In the genomic region with DNA sequence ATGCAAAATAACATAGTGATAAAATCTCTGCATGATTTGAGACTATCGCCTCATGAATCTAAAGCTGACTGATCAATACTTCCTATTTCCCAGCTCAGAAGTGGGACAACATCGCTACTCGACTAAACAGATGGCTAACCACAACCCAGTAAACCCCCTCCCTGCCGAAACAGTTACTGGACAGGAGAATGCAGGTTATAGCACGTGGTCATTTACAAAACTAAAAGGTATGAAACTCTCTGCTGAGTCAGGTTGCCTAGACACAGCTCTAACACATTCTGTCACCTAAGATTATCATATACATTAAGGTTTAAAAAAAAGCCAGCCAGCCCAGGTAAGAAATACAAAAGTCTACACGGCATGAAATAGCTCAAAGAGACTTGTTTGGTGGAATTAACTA, we compare ENCODE assay signal across 22 cellular contexts.
DNase-seq lines count a peak whose midpoint lies in the region; ATAC-seq and TF ChIP-seq lines count a peak whose summit lies in the region.
"Had no signal": no experiment of that assay in that cellular context is flagged by ENCODE, and none has a peak within 500 bp of the region (broad histone marks: within the 10 kb centered on the region; RNA-seq: fewer than 3 reads in every experiment).

No MANE protein-coding gene starts in this region.

- CTCF ChIA-PET in WTC11 (lab: Charles Lee): interaction anchor here (0.9 to 1.6 kb wide), 2 partner anchors 9 to 48 kb away, joined by 3 read pairs; no protein-coding TSS in a partner anchor

- 68% methylated on average over 6 of the region's 6 CpGs for WGBS in smooth muscle cell (ENCODE audit: low lambda C conversion rate)

- H3K27me3 ChIP-seq in GM23338 (ENCODE audit: insufficient read depth): no peaks in the 10 kb centered on the region
- H3K27me3 ChIP-seq in smooth muscle cell (ENCODE audit: low read depth): no peaks in the 10 kb centered on the region
- H3K27me3 ChIP-seq: neural progenitor cell, tibial artery had no signal

- DNase-seq in GM23338 (ENCODE audit: low spot score): no peak
- DNase-seq in WTC11 (ENCODE audit: low spot score): no peak
- DNase-seq in immature natural killer cell: no peak
- no peak for DNase-seq in smooth muscle cell (lab: John Stamatoyannopoulos, UW; ENCODE audit: unreplicated experiment)
- DNase-seq in NCI-H1105 (lab: John Stamatoyannopoulos, UW): no peak
- DNase-seq in COR-L47 (lab: John Stamatoyannopoulos, UW): no peak
- DNase-seq in activated naive CD4-positive, alpha-beta T cell treated with anti-CD3 and anti-CD28 coated beads, Interleukin-2, amount 50 U/mL, for 16 hours: no peak
- DNase-seq: activated CD4-positive, alpha-beta T cell treated with anti-CD3 and anti-CD28 coated beads, Interleukin-2, amount 50 U/mL, for 48 hours; CD4-positive, CD25-positive, alpha-beta regulatory T cell; erythroblast; KBM-7; mesendoderm; NCI-H1092 treated with DMSO at 0.1 percent for 48 hours; NCI-H2081 treated with DMSO at 0.1 percent for 48 hours; stimulated activated CD4-positive, alpha-beta T cell treated with anti-CD3 and anti-CD28 coated beads, Interleukin-12 subunit alpha, Interleukin-12 subunit beta, amount 100 ng/mL, for 4 hours had no signal

- H3K36me3 ChIP-seq in GM23338 (ENCODE audit: insufficient read depth) (0 out of 2 replicates have a peak, but pooled peaks cover 5% of the 10 kb centered on the region), smooth muscle cell (ENCODE audit: low read depth) (no peaks in the 10 kb centered on the region)
- H3K36me3 ChIP-seq: HAP-1, neural progenitor cell had no signal

- H3K27ac ChIP-seq in GM23338 (ENCODE audit: low read depth) (no peak overlapping the region), smooth muscle cell (ENCODE audit: low read depth) (peak overlapping the region; percentile 48)
- H3K27ac ChIP-seq: neural progenitor cell, VCaP had no signal

- POLR2A ChIA-PET in WTC11 (lab: Charles Lee): no interaction called here

- ATAC-seq in GM23338 (no peak), WTC11 (no peak), HG02885 (IDR thresholded peaks at IDR 0.05; ENCODE audit: poor library complexity, unreplicated experiment) (no peak)

- H3K27me3 Mint-ChIP-seq in GM23338 (ENCODE audit: insufficient read depth, low read depth, poor library complexity) (peaks cover 23% of the 10 kb centered on the region), WTC11 (ENCODE audit: low read depth) (no peaks in the 10 kb centered on the region), immature natural killer cell (ENCODE audit: low read depth in 3 of 3) (peaks cover 3 to 8% (median 3%) of the 10 kb centered on the region in 3 donors)
- H3K27me3 Mint-ChIP-seq: activated naive CD4-positive, alpha-beta T cell treated with anti-CD3 and anti-CD28 coated beads, Interleukin-2, amount 50 U/mL, for 24 hours; CD4-positive, CD25-positive, alpha-beta regulatory T cell had no signal

- H3K36me3 Mint-ChIP-seq in GM23338 (ENCODE audit: low read depth) (peaks cover 62% of the 10 kb centered on the region), WTC11 (peaks cover 12% of the 10 kb centered on the region; the same call in 1 of the 2 replicates), immature natural killer cell (no peaks in the 10 kb centered on the region)
- H3K36me3 Mint-ChIP-seq: activated naive CD4-positive, alpha-beta T cell treated with anti-CD3 and anti-CD28 coated beads, Interleukin-2, amount 50 U/mL, for 24 hours; CD4-positive, CD25-positive, alpha-beta regulatory T cell had no signal

- H3K4me3 ChIP-seq in GM23338 (no peak overlapping the region), smooth muscle cell (no peak overlapping the region)
- H3K4me3 ChIP-seq: HAP-1, neural progenitor cell, tibial artery had no signal

- no peaks in the 10 kb centered on the region for H3K9me3 ChIP-seq in smooth muscle cell (replicated peaks; ENCODE audit: low read depth)
- H3K9me3 ChIP-seq: HAP-1, tibial artery had no signal

- H3K9me2 ChIP-seq in GM23338 (ENCODE audit: insufficient read depth): no peaks in the 10 kb centered on the region

- H3K27ac Mint-ChIP-seq in GM23338: peak overlapping the region; percentile 77; the same call in 1 of the 2 replicates
- peak overlapping the region; percentile 51; the same call in 1 of the 2 replicates for H3K27ac Mint-ChIP-seq in WTC11
- H3K27ac Mint-ChIP-seq in immature natural killer cell: peak overlapping the region; percentile 29 to 91 (median 85)
- H3K27ac Mint-ChIP-seq: activated naive CD4-positive, alpha-beta T cell treated with anti-CD3 and anti-CD28 coated beads, Interleukin-2, amount 50 U/mL, for 24 hours; CD4-positive, CD25-positive, alpha-beta regulatory T cell; neural progenitor cell; T-helper 1 cell treated with Interleukin-12 subunit alpha and Interleukin-12 subunit beta and Interleukin-4 antibody, amounts not matched to agents 30 μg/mL and 1 μg/mL, for 36 hours had no signal

- peaks cover 70% of the 10 kb centered on the region for H3K4me1 ChIP-seq in GM23338 (ENCODE audit: insufficient read depth)
- peaks cover 26% of the 10 kb centered on the region for H3K4me1 ChIP-seq in smooth muscle cell (ENCODE audit: low read depth)
- H3K4me1 ChIP-seq: HAP-1 had no signal

- no peak overlapping the region for H3K4me2 ChIP-seq in GM23338
- H3K4me2 ChIP-seq in smooth muscle cell: peak overlapping the region; percentile 19
- H3K4me2 ChIP-seq: neural progenitor cell had no signal

- H3K4me3 Mint-ChIP-seq in GM23338 (no peak overlapping the region), WTC11 (no peak overlapping the region), immature natural killer cell (peak overlapping the region; percentile 28 to 81 (median 74))
- H3K4me3 Mint-ChIP-seq: activated naive CD4-positive, alpha-beta T cell treated with anti-CD3 and anti-CD28 coated beads, Interleukin-2, amount 50 U/mL, for 24 hours; CD4-positive, CD25-positive, alpha-beta regulatory T cell; neural progenitor cell; T-helper 1 cell treated with Interleukin-12 subunit alpha and Interleukin-12 subunit beta and Interleukin-4 antibody, amounts not matched to agents 30 μg/mL and 1 μg/mL, for 36 hours had no signal

- TF ChIP-seq CTCF in GM23338 (conservative IDR thresholded peaks at IDR 0.05; ENCODE audit: low read depth in 2 of 2) (no peak), WTC11 (IDR thresholded peaks at IDR 0.05) (no peak), smooth muscle cell (IDR thresholded peaks at IDR 0.05; ENCODE audit: borderline replicate concordance, insufficient read depth, poor library complexity, severe bottlenecking) (no peak)

- H2AFZ ChIP-seq in GM23338 (no peak overlapping the region), smooth muscle cell (ENCODE audit: low read depth) (no peak overlapping the region)
- H2AFZ ChIP-seq: neural progenitor cell had no signal

- peaks cover 90% of the 10 kb centered on the region for H3K4me1 Mint-ChIP-seq in GM23338
- H3K4me1 Mint-ChIP-seq in WTC11: peaks cover 86% of the 10 kb centered on the region
- H3K4me1 Mint-ChIP-seq in immature natural killer cell: peaks cover 97 to 100% of the 10 kb centered on the region in 2 donors
- H3K4me1 Mint-ChIP-seq: activated naive CD4-positive, alpha-beta T cell treated with anti-CD3 and anti-CD28 coated beads, Interleukin-2, amount 50 U/mL, for 24 hours; CD4-positive, CD25-positive, alpha-beta regulatory T cell had no signal

- H4K20me1 ChIP-seq in GM23338 (replicated peaks; ENCODE audit: insufficient read depth): peaks cover 92% of the 10 kb centered on the region
- peaks cover 99% of the 10 kb centered on the region for H4K20me1 ChIP-seq in smooth muscle cell (ENCODE audit: low read depth)

- H3K9me3 Mint-ChIP-seq in GM23338: no peaks in the 10 kb centered on the region
- H3K9me3 Mint-ChIP-seq in WTC11: no peaks in the 10 kb centered on the region
- no peaks in the 10 kb centered on the region for H3K9me3 Mint-ChIP-seq in immature natural killer cell
- H3K9me3 Mint-ChIP-seq: activated naive CD4-positive, alpha-beta T cell treated with anti-CD3 and anti-CD28 coated beads, Interleukin-2, amount 50 U/mL, for 24 hours; CD4-positive, CD25-positive, alpha-beta regulatory T cell; neural progenitor cell; T-helper 1 cell treated with Interleukin-12 subunit alpha and Interleukin-12 subunit beta and Interleukin-4 antibody, amounts not matched to agents 30 μg/mL and 1 μg/mL, for 36 hours had no signal

- peak overlapping the region; percentile 34 for H3K9ac ChIP-seq in smooth muscle cell (ENCODE audit: low read depth)
- H3K9ac ChIP-seq: neural progenitor cell had no signal

- H3K79me2 ChIP-seq in GM23338 (replicated peaks; ENCODE audit: insufficient read depth) (peaks cover 100% of the 10 kb centered on the region), smooth muscle cell (ENCODE audit: low read depth) (peaks cover 86% of the 10 kb centered on the region)

- H3F3A ChIP-seq in GM23338 (replicated peaks; ENCODE audit: low read depth) (no peaks in the 10 kb centered on the region), smooth muscle cell (ENCODE audit: low read depth) (no peaks in the 10 kb centered on the region)

TF ChIP-seq in GM23338, 12 proteins besides CTCF, POLR2A, EP300 and RAD21 (continues in another document):
- TF ChIP-seq EZH2 (IDR thresholded peaks at IDR 0.05; ENCODE audit: low read depth, unreplicated experiment) (no peak), NANOG (IDR thresholded peaks at IDR 0.05; ENCODE audit: borderline replicate concordance) (no peak), ZNF114 (CRISPR knock-in tag; IDR thresholded peaks at IDR 0.05) (no peak)

TF ChIP-seq in WTC11, 78 proteins besides CTCF, POLR2A, EP300 and RAD21:
- no peak for TF ChIP-seq NR1H2 (CRISPR knock-in tag; IDR thresholded peaks at IDR 0.05)
- no peak for TF ChIP-seq KAT7 (CRISPR knock-in tag; IDR thresholded peaks at IDR 0.05; ENCODE audit: borderline replicate concordance)
- no peak for TF ChIP-seq ZNF232 (CRISPR knock-in tag; IDR thresholded peaks at IDR 0.05)
- no peak for TF ChIP-seq ESRRA (CRISPR knock-in tag; IDR thresholded peaks at IDR 0.05; ENCODE audit: borderline replicate concordance)
- no peak for TF ChIP-seq GRHL2 (CRISPR knock-in tag; IDR thresholded peaks at IDR 0.05; ENCODE audit: insufficient replicate concordance, severe bottlenecking)
- no peak for TF ChIP-seq PRRX2 (CRISPR knock-in tag; IDR thresholded peaks at IDR 0.05)
- TF ChIP-seq HMGA2 (CRISPR knock-in tag; IDR thresholded peaks at IDR 0.05): no peak
- TF ChIP-seq IRF2 (CRISPR knock-in tag; IDR thresholded peaks at IDR 0.05; ENCODE audit: borderline replicate concordance, low read depth): no peak

Comparison
In these comparisons a context has a peak if more than half of its experiments do, and no peak if none do; other contexts are left out.
1. H3K4me3 Mint-ChIP-seq: peak in immature natural killer cell (5 of 5); none in GM23338 (single experiment) and WTC11 (single experiment).
2. Peak in every context shown above with its lines, with median percentiles within 50 percentile points of each other: H3K27ac Mint-ChIP-seq.